ENCODE assay signal across 8 cellular contexts in genomic region chr13:44577236-44578063, GRCh38. TPM values are rescaled to one million over a fixed set of nuclear protein-coding genes. Genes with fewer than 3 reads are reported as not detected.
DNase-seq lines count a peak whose midpoint lies in the region; ATAC-seq and TF ChIP-seq lines count a peak whose summit lies in the region.

No MANE protein-coding gene starts in this region.

- no peak for TF ChIP-seq CTCF in GM13976 (IDR thresholded peaks at IDR 0.05; ENCODE audit: borderline replicate concordance, control extremely low read depth, extremely low read depth, insufficient read depth, missing control alignments)
- no peak for TF ChIP-seq CTCF in left ventricle myocardium inferior (IDR thresholded peaks at IDR 0.05; ENCODE audit: borderline replicate concordance)
- no peak for TF ChIP-seq CTCF in progenitor cell of endocrine pancreas (IDR thresholded peaks at IDR 0.05; ENCODE audit: unreplicated experiment)

- no peaks in the 10 kb centered on the region for H3K27me3 Mint-ChIP-seq in T-cell
- no peaks in the 10 kb centered on the region for H3K27me3 Mint-ChIP-seq in progenitor cell of endocrine pancreas

- H3K36me3 Mint-ChIP-seq in T-cell (no peaks in the 10 kb centered on the region), progenitor cell of endocrine pancreas (ENCODE audit: insufficient read depth) (peaks cover 8% of the 10 kb centered on the region)

- DNase-seq in GM13976 (ENCODE audit: low spot score) = peak; percentile 95
- DNase-seq in NCI-H146 (lab: John Stamatoyannopoulos, UW) = peak; percentile 98
- DNase-seq in T-cell = peak; percentile 85 to 97 (median 94)
- peak; percentile 92 for DNase-seq in amniotic stem cell (lab: John Stamatoyannopoulos, UW)
- peak; percentile 98 for DNase-seq in left ventricle myocardium inferior
- peak; percentile 98 for DNase-seq in progenitor cell of endocrine pancreas (ENCODE audit: low spot score, unreplicated experiment)
- DNase-seq in ureter (ENCODE audit: low spot score) = peak; percentile 98

- H3K27ac ChIP-seq in left ventricle myocardium inferior (replicated peaks) = peak overlapping the region; percentile 98

- H3K4me3 ChIP-seq in left ventricle myocardium inferior = peak overlapping the region; percentile 95

- H3K36me3 ChIP-seq in left ventricle myocardium inferior = no peaks in the 10 kb centered on the region

- H3K4me3 Mint-ChIP-seq in T-cell = peak overlapping the region; percentile 91 to 98 (median 93)
- H3K4me3 Mint-ChIP-seq in progenitor cell of endocrine pancreas (ENCODE audit: low read depth) = peak overlapping the region; percentile 88

- H3K9me3 Mint-ChIP-seq in T-cell = no peaks in the 10 kb centered on the region
- H3K9me3 Mint-ChIP-seq in progenitor cell of endocrine pancreas (ENCODE audit: low read depth) = no peaks in the 10 kb centered on the region

- ATAC-seq in HG02852 (IDR thresholded peaks at IDR 0.05; ENCODE audit: unreplicated experiment) (peak; percentile 54), T-cell (replicated peaks in 1 of 4) (peak; percentile 71 to 80 (median 75))

- H3K27ac Mint-ChIP-seq in T-cell (peak overlapping the region; percentile 90), progenitor cell of endocrine pancreas (peak overlapping the region; percentile 97)

- intact Hi-C loops in left ventricle myocardium inferior (cut with micrococcal nuclease) = loop anchor here (10.0 kb wide), 1 partner anchor 93 kb away; no protein-coding TSS in a partner anchor

- H3K4me1 Mint-ChIP-seq in T-cell = peaks cover 31 to 38% (median 38%) of the 10 kb centered on the region in 3 donors
- peaks cover 47% of the 10 kb centered on the region for H3K4me1 Mint-ChIP-seq in progenitor cell of endocrine pancreas (ENCODE audit: low read depth)

- in situ Hi-C loops in GM13976 (cut with MboI; ENCODE audit: low sequenced_read_pairs, unreplicated experiment) = no loop called here

- POLR2A ChIA-PET in T-cell (lab: Charles Lee) = no interaction called here

- peaks cover 56% of the 10 kb centered on the region for H3K4me1 ChIP-seq in left ventricle myocardium inferior

- no peaks in the 10 kb centered on the region for H3K9me3 ChIP-seq in left ventricle myocardium inferior (replicated peaks)

- CTCF ChIA-PET in T-cell (lab: Charles Lee) = interaction anchor here in 1 of 2 donors (1.0 to 1.8 kb wide), 2 partner anchors 21 to 94 kb away, joined by 3 to 7 read pairs; no protein-coding TSS in a partner anchor

- H3K27me3 ChIP-seq in left ventricle myocardium inferior (ENCODE audit: low read depth) = no peaks in the 10 kb centered on the region

RNA-seq across cellular contexts. Expression of gene TSC22D1, which starts 1.3 kb away (rescaled TPM):
- total RNA-seq in T-cell = 10 to 100 TPM; 32.5 to 40.4 (median 36.4) TPM
- total RNA-seq in left ventricle myocardium inferior = 158 TPM
- 146 and 153 TPM in 2 replicates for total RNA-seq in progenitor cell of endocrine pancreas
- 162 TPM for total RNA-seq in ureter

Comparison
In these comparisons a context has a peak if more than half of its experiments do, and no peak if none do; other contexts are left out.
1. Peak in every context shown above with its lines: DNase-seq, ATAC-seq, H3K4me3 ChIP-seq and H3K27ac ChIP-seq.